Comparison of ENCODE assay signal across 9 cellular contexts in the genomic region with DNA sequence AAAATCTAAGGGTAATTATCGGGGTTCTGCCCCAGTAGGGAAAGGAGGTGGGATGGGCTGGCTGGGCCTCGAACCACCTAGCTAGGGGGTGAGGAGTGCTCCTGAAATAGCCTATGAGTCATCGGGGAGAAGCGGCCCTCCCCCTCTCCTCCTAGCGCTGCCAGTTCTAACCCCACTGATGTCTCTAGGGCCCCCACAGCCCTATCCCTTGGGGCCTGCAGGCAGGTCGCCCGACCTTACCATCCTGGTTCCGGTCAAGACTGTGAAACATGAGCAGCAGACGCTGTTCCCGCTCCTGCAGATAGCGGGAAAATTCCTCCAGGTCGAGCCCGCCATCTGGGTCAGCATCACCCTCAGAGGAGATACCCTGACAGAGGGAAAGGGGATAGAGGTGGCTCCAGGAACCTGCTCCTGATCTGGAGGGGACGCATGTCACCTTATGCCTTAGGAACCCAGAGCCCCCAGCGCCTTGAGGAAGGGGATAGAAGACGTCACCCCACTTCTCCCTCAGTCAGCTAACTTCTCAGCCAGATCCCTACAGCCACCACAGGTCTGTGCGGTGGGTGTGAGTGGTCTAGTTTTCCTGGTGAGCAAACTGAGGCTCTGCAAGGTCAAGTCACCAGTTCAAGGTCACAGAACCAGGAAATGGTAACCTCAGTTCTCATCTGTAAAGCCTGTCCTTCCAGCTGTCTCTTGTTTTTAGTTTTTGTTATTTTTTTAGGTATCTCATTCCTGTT. TPM values are rescaled to one million over a fixed set of nuclear protein-coding genes. Genes with fewer than 3 reads are reported as not detected.
DNase-seq lines count a peak whose midpoint lies in the region; ATAC-seq and TF ChIP-seq lines count a peak whose summit lies in the region.
"Had no signal": no experiment of that assay in that cellular context is flagged by ENCODE, and none has a peak within 500 bp of the region (broad histone marks: within the 10 kb centered on the region; RNA-seq: fewer than 3 reads in every experiment).

No MANE protein-coding gene starts in this region.

- H3K4me3 ChIP-seq in cardiac muscle cell, result peak overlapping the region; percentile 62
- peak overlapping the region in 1 of 2 donors; percentile 72 for H3K4me3 ChIP-seq in tibial artery

- no peak overlapping the region for H3K27ac ChIP-seq in cardiac muscle cell
- peak overlapping the region; percentile 82 for H3K27ac ChIP-seq in RWPE1
- peak overlapping the region; percentile 13 to 73 for H3K27ac ChIP-seq in tibial artery

- TF ChIP-seq CTCF in cardiac muscle cell (IDR thresholded peaks at IDR 0.05; ENCODE audit: low read depth, low read length) (no peak), RWPE1 (conservative IDR thresholded peaks at IDR 0.05; ENCODE audit: low read depth) (no peak), tibial artery (IDR thresholded peaks at IDR 0.05) (no peak)

- DNase-seq in cardiac muscle cell (ENCODE audit: low read depth in 1 of 2, low spot score in 1 of 2) (no peak), Right ventricle myocardium superior (no peak), RWPE1 (ENCODE audit: low spot score) (no peak), hepatic stellate cell (ENCODE audit: low spot score) (peak; percentile 55), tibial artery (no peak), NCI-H345 treated with DMSO at 0.1 percent for 48 hours (lab: John Stamatoyannopoulos, UW; ENCODE audit: unreplicated experiment) (no peak)
- no peak for DNase-seq in stimulated activated CD4-positive, alpha-beta T cell treated with anti-CD3 and anti-CD28 coated beads, Interleukin-2, amount 100 ng/mL, for 48 hours
- DNase-seq: NCI-H345 had no signal

- POLR2A ChIA-PET in RWPE1 (lab: Yijun Ruan, JAX; ENCODE audit: low non-redundant PET), result no interaction called here

- H3K4me1 ChIP-seq in cardiac muscle cell (ENCODE audit: low read depth) (peaks cover 11% of the 10 kb centered on the region), tibial artery (peaks cover 0 to 23% (median 14%) of the 10 kb centered on the region in 4 donors)

- H3K27me3 ChIP-seq in cardiac muscle cell, result peaks cover 18% of the 10 kb centered on the region
- H3K27me3 ChIP-seq in tibial artery, result peaks cover 0 to 3% of the 10 kb centered on the region in 2 donors

- CTCF ChIA-PET in RWPE1 (lab: Yijun Ruan, JAX), result interaction anchor here (0.6 kb wide), 1 partner anchor 30 kb away, joined by 3 read pairs; no protein-coding TSS in a partner anchor

- no peak for ATAC-seq in Right ventricle myocardium superior (ENCODE audit: poor library complexity)
- no peak for ATAC-seq in HG02938 (IDR thresholded peaks at IDR 0.05; ENCODE audit: unreplicated experiment)

- H3K9me3 ChIP-seq in cardiac muscle cell (ENCODE audit: low read depth), result no peaks in the 10 kb centered on the region
- H3K9me3 ChIP-seq in tibial artery, result peaks cover 0 to 12% (median 11%) of the 10 kb centered on the region in 3 donors

- H3K36me3 ChIP-seq in cardiac muscle cell (peaks cover 20% of the 10 kb centered on the region), tibial artery (peaks cover 20 to 42% (median 37%) of the 10 kb centered on the region in 3 donors)

- intact Hi-C loops in Right ventricle myocardium superior (cut with DNase I) (loop anchor here (5.0 kb wide), 1 partner anchor 66 kb away; the partner anchor contains the start of gene GTF2F1), tibial artery (cut with DNase I; ENCODE audit: low total_unique reads) (no loop called here)

RNA-seq across cellular contexts. Expression of gene SLC25A23, which starts 1.5 kb away (rescaled TPM):
- total RNA-seq in cardiac muscle cell (157 and 207 TPM in 2 replicates), Right ventricle myocardium superior (87.0 TPM)
- 125 and 143 TPM in 2 replicates for polyA plus RNA-seq in cardiac muscle cell

RNA-seq across cellular contexts. Expression of gene CRB3, which starts 5.9 kb away (rescaled TPM):
- total RNA-seq in cardiac muscle cell, result 0.99 and 2.9 TPM in 2 replicates
- 1.1 and 2.6 TPM in 2 replicates for polyA plus RNA-seq in cardiac muscle cell
- not detected for total RNA-seq in Right ventricle myocardium superior

RNA-seq across cellular contexts. Expression of gene DENND1C, which starts 23.5 kb away (rescaled TPM):
- 0.18 and 4.9 TPM in 2 replicates for total RNA-seq in cardiac muscle cell
- polyA plus RNA-seq in cardiac muscle cell, result 1.8 and 10.4 TPM in 2 replicates
- 0.35 TPM for total RNA-seq in Right ventricle myocardium superior

RNA-seq across cellular contexts. Expression of gene SLC25A41, which starts 24.6 kb away (rescaled TPM):
- 1.0 and 1.9 TPM in 2 replicates for total RNA-seq in cardiac muscle cell
- 0.96 and 1.7 TPM in 2 replicates for polyA plus RNA-seq in cardiac muscle cell
- total RNA-seq in Right ventricle myocardium superior, result not detected

RNA-seq across cellular contexts. Expression of gene KHSRP, which starts 33.5 kb away (rescaled TPM):
- total RNA-seq in cardiac muscle cell, result 237 and 320 TPM in 2 replicates
- polyA plus RNA-seq in cardiac muscle cell, result 262 and 350 TPM in 2 replicates
- 80.8 TPM for total RNA-seq in Right ventricle myocardium superior
